In genomic region chr2:59204040-59204439, GRCh38 we compare ENCODE assay signal across 24 cellular contexts.
"Had no signal": no experiment of that assay in that cellular context is flagged by ENCODE, and none has a peak within 500 bp of the region (broad histone marks: within the 10 kb centered on the region; RNA-seq: fewer than 3 reads in every experiment).

No MANE protein-coding gene starts in this region.

- H3K27me3 ChIP-seq: adrenal gland, colonic mucosa had no signal

- ATAC-seq: activated CD8-positive, alpha-beta T cell treated with anti-CD3 and anti-CD28 coated beads, Interleukin-2, amount 10 ng/mL, durations not matched to agents 7 days and 5 days; Panc1; T-helper 17 cell; WTC11 had no signal

- H3K36me3 ChIP-seq: adrenal gland, colonic mucosa had no signal

- DNase-seq: activated CD4-positive, alpha-beta T cell treated with anti-CD3 and anti-CD28 coated beads for 48 hours; activated CD4-positive, alpha-beta T cell treated with anti-CD3 and anti-CD28 coated beads, Interleukin-2, amount 50 U/mL, for 4 hours; activated CD4-positive, CD25-positive, alpha-beta regulatory T cell treated with anti-CD3 and anti-CD28 coated beads, Interleukin-2, amount 50 U/mL, for 72 hours; activated CD8-positive, alpha-beta memory T cell treated with anti-CD3 and anti-CD28 coated beads, Interleukin-2, amount 50 U/mL, for 48 hours; activated CD8-positive, alpha-beta T cell treated with anti-CD3 and anti-CD28 coated beads, Interleukin-2, amount 10 ng/mL, durations not matched to agents 7 days and 5 days; activated naive CD4-positive, alpha-beta T cell treated with anti-CD3 and anti-CD28 coated beads, Interleukin-2, amount 50 U/mL, for 16 hours; activated naive CD8-positive, alpha-beta T cell treated with anti-CD3 and anti-CD28 coated beads, Interleukin-2, amount 10 ng/mL, durations not matched to agents 7 days and 5 days; activated T-cell treated with anti-CD3 and anti-CD28 coated beads, Interleukin-2, amount 50 U/mL, for 1 hour; adrenal gland; anterior cingulate cortex; caudate nucleus; colonic mucosa; KG1; NCI-H1048; NCI-H146; NCI-H2081; NCI-H526; NCI-H774; NK-92 treated with Interleukin-12 subunit alpha and Interleukin-12 subunit beta, amount 100 ng/mL, for 24 hours; OCI-M1; T-helper 17 cell; T-helper 9 cell had no signal

- H3K4me3 ChIP-seq: adrenal gland, colonic mucosa had no signal
